In genomic region chr10:46486459-46486858, GRCh38 we compare ENCODE assay signal across 13 cellular contexts. TPM values are rescaled to one million over a fixed set of nuclear protein-coding genes. Genes with fewer than 3 reads are reported as not detected.
"Had no signal": no experiment of that assay in that cellular context is flagged by ENCODE, and none has a peak within 500 bp of the region (broad histone marks: within the 10 kb centered on the region; RNA-seq: fewer than 3 reads in every experiment).

No MANE protein-coding gene starts in this region.

RNA-seq across cellular contexts. Expression of gene NPY4R, which starts 20.7 kb away (rescaled TPM):
- total RNA-seq: kidney; kidney epithelial cell; left lobe of liver; left ventricle myocardium inferior; left ventricle myocardium superior; liver; lung microvascular endothelial cell; mesenteric fat pad; mesothelial cell of epicardium; mononuclear cell; myocyte; naive thymus-derived CD4-positive, alpha-beta T cell had no signal
- polyA plus RNA-seq: immature natural killer cell; liver; naive thymus-derived CD4-positive, alpha-beta T cell had no signal
